Comparison of ENCODE assay signal across 20 cellular contexts in genomic region chr1:222276062-222276461, GRCh38.
DNase-seq lines count a peak whose midpoint lies in the region; ATAC-seq lines count a peak whose summit lies in the region.
"Had no signal": no experiment of that assay in that cellular context is flagged by ENCODE, and none has a peak within 500 bp of the region (broad histone marks: within the 10 kb centered on the region; RNA-seq: fewer than 3 reads in every experiment).

No MANE protein-coding gene starts in this region.

- H3K27ac ChIP-seq in Karpas-422 (ENCODE audit: low read length): no peak overlapping the region
- H3K27ac ChIP-seq: sigmoid colon, suprapubic skin had no signal

- H3K4me1 ChIP-seq in Karpas-422 (ENCODE audit: low read length): no peaks in the 10 kb centered on the region
- H3K4me1 ChIP-seq: suprapubic skin had no signal

- H3K36me3 ChIP-seq in Karpas-422 (ENCODE audit: insufficient read depth, low read length): no peaks in the 10 kb centered on the region
- H3K36me3 ChIP-seq: sigmoid colon, suprapubic skin had no signal

- no peaks in the 10 kb centered on the region for H3K9me2 ChIP-seq in Karpas-422 (replicated peaks; ENCODE audit: insufficient read depth, low read length)

- H4K20me1 ChIP-seq in Karpas-422 (ENCODE audit: insufficient read depth, low read depth, low read length): no peaks in the 10 kb centered on the region

- H3K4me2 ChIP-seq in Karpas-422 (ENCODE audit: low read depth, low read length, poor library complexity, severe bottlenecking): no peak overlapping the region

- H3K9ac ChIP-seq in Karpas-422 (ENCODE audit: low read length): no peak overlapping the region

- H3K27me3 ChIP-seq in Karpas-422 (ENCODE audit: low read length): no peaks in the 10 kb centered on the region
- H3K27me3 ChIP-seq: sigmoid colon, suprapubic skin had no signal

- no peak for ATAC-seq in esophagus mucosa
- ATAC-seq: left colon; PC-3; stimulated activated effector memory CD8-positive, alpha-beta T cell treated with anti-CD3 and anti-CD28 coated beads, Interleukin-12 subunit alpha, Interleukin-12 subunit beta, amount 100 ng/mL, for 72 hours had no signal

- H3K4me3 ChIP-seq in Karpas-422 (ENCODE audit: low read length): no peak overlapping the region
- H3K4me3 ChIP-seq: sigmoid colon, suprapubic skin had no signal

- no peaks in the 10 kb centered on the region for H3K79me2 ChIP-seq in Karpas-422 (ENCODE audit: low read length)

- H2AFZ ChIP-seq in Karpas-422 (ENCODE audit: low read length): no peak overlapping the region

- DNase-seq in D341Med (ENCODE audit: low spot score) (peak; percentile 36), NCI-H1092 (lab: John Stamatoyannopoulos, UW) (peak; percentile 92), NCI-H2171 treated with DMSO at 0.1 percent for 48 hours (lab: John Stamatoyannopoulos, UW) (peak; percentile 81), cerebellar nuclear complex (lab: John Stamatoyannopoulos, UW) (peak; percentile 83 to 95), A172 (ENCODE audit: low spot score) (no peak), HuH-7 (ENCODE audit: low spot score) (no peak), Karpas-422 (no peak)
- DNase-seq: activated CD4-positive, alpha-beta T cell treated with anti-CD3 and anti-CD28 coated beads, Interleukin-2, amount 50 U/mL, for 1 hour; activated CD8-positive, alpha-beta memory T cell treated with anti-CD3 and anti-CD28 coated beads, Interleukin-2, amount 50 U/mL, for 48 hours; activated effector memory CD4-positive, alpha-beta T cell treated with Interleukin-2 at 50 U/mL for 16 hours; cortex of kidney; DND-41; glutamatergic neuron; left colon; PC-3; SHP77 treated with DMSO at 0.1 percent for 48 hours; sigmoid colon had no signal

- no peaks in the 10 kb centered on the region for H3K9me3 ChIP-seq in Karpas-422 (ENCODE audit: low read length)
- H3K9me3 ChIP-seq: sigmoid colon, suprapubic skin had no signal

Comparison
In these comparisons a context has a peak if more than half of its experiments do, and no peak if none do; other contexts are left out.
1. DNase-seq: peak in D341Med (single experiment), NCI-H1092 (single experiment), NCI-H2171 treated with DMSO at 0.1 percent for 48 hours (single experiment) and cerebellar nuclear complex (2 of 2); none in A172 (single experiment), HuH-7 (single experiment) and Karpas-422 (single experiment).